ENCODE assay signal across 13 cellular contexts in genomic region chr2:99507964-99508818, GRCh38.
DNase-seq lines count a peak whose midpoint lies in the region; ATAC-seq, FAIRE-seq and TF ChIP-seq lines count a peak whose summit lies in the region.
"Had no signal": no experiment of that assay in that cellular context is flagged by ENCODE, and none has a peak within 500 bp of the region (broad histone marks: within the 10 kb centered on the region; RNA-seq: fewer than 3 reads in every experiment).

No MANE protein-coding gene starts in this region.

- H3K4me2 ChIP-seq in KMS-11, result peak overlapping the region; percentile 83
- H3K4me2 ChIP-seq: smooth muscle cell had no signal

- no peaks in the 10 kb centered on the region for H4K20me1 ChIP-seq in KMS-11 (ENCODE audit: insufficient read depth)

- H3K79me2 ChIP-seq in KMS-11 (ENCODE audit: insufficient read depth, low read depth), result no peaks in the 10 kb centered on the region

- H3K4me3 ChIP-seq in KMS-11 (IDR thresholded peaks at IDR 0.05; ENCODE audit: insufficient read depth, low read depth, low read length), result no peak overlapping the region
- H3K4me3 ChIP-seq: dorsolateral prefrontal cortex, smooth muscle cell, stomach had no signal

- peaks cover 16% of the 10 kb centered on the region for H3K4me1 ChIP-seq in KMS-11 (ENCODE audit: low read depth, poor library complexity, severe bottlenecking)

- FAIRE-seq in islet of Langerhans (lab: Jason Lieb, UNC), result peak; percentile 95
- FAIRE-seq: astrocyte had no signal

- DNase-seq in NCI-H1694 treated with DMSO at 0.1 percent for 48 hours (lab: John Stamatoyannopoulos, UW), result peak; percentile 67
- DNase-seq in NCI-H524 treated with DMSO at 0.1 percent for 48 hours (lab: John Stamatoyannopoulos, UW), result peak; percentile 40
- DNase-seq in activated T-cell treated with anti-CD3 and anti-CD28 coated beads for 4 hours, result no peak
- no peak for DNase-seq in NCI-H526 (lab: John Stamatoyannopoulos, UW)
- DNase-seq: dorsolateral prefrontal cortex, GF-D8, stomach had no signal

- ATAC-seq in HG03039 (IDR thresholded peaks at IDR 0.05; ENCODE audit: unreplicated experiment) (no peak), HG02623 (IDR thresholded peaks at IDR 0.05; ENCODE audit: unreplicated experiment) (no peak)

- H3K27ac ChIP-seq in KMS-11, result peak overlapping the region; percentile 73
- H3K27ac ChIP-seq: dorsolateral prefrontal cortex, stomach had no signal

- TF ChIP-seq CTCF in KMS-11 (conservative IDR thresholded peaks at IDR 0.05; ENCODE audit: low read depth, low read length), result no peak

- no peaks in the 10 kb centered on the region for H3K27me3 ChIP-seq in KMS-11 (ENCODE audit: insufficient read depth, low read depth)
- H3K27me3 ChIP-seq: dorsolateral prefrontal cortex, stomach had no signal

- peak overlapping the region; percentile 53 for H2AFZ ChIP-seq in KMS-11 (ENCODE audit: low read depth)

- H3K36me3 ChIP-seq in KMS-11 (ENCODE audit: insufficient read depth), result no peaks in the 10 kb centered on the region
- H3K36me3 ChIP-seq: stomach had no signal

- H3K9ac ChIP-seq in KMS-11, result peak overlapping the region; percentile 21; the same call in 1 of the 2 replicates

Comparison
In these comparisons a context has a peak if more than half of its experiments do, and no peak if none do; other contexts are left out.
1. DNase-seq: peak in NCI-H1694 treated with DMSO at 0.1 percent for 48 hours (single experiment) and NCI-H524 treated with DMSO at 0.1 percent for 48 hours (single experiment); none in activated T-cell treated with anti-CD3 and anti-CD28 coated beads for 4 hours (single experiment) and NCI-H526 (0 of 2).